In the genomic region with DNA sequence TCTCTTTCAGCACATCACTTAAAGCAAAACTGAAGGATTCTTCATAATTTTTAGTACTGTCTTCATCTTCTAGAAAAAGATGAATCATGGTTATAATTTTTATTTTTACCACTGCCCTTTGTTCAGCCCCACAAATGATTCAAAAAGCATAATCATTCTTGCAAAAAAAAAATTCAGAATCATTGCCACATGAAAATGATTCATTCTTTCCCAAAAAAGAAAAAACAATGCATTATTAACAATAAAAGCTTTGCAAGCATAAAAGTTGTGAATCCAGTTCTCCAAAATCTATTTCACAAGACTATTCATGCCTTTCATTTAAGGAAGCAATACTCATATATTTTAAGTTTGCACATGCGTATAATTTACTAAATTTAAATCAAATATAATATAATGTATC, we compare ENCODE assay signal across 24 cellular contexts.
DNase-seq lines count a peak whose midpoint lies in the region; ATAC-seq and TF ChIP-seq lines count a peak whose summit lies in the region.
"Had no signal": no experiment of that assay in that cellular context is flagged by ENCODE, and none has a peak within 500 bp of the region (broad histone marks: within the 10 kb centered on the region; RNA-seq: fewer than 3 reads in every experiment).

No MANE protein-coding gene starts in this region.

- DNase-seq in HCEC 1CT (peak; percentile 62), fibroblast of pulmonary artery (ENCODE audit: low read depth) (peak; percentile 77), GM20000 (ENCODE audit: low spot score) (no peak), NCI-H1417 (lab: John Stamatoyannopoulos, UW) (no peak)
- DNase-seq: activated CD4-positive, alpha-beta T cell treated with anti-CD3 and anti-CD28 coated beads, Interleukin-2, amount 10 ng/mL, durations not matched to agents 7 days and 5 days; activated CD8-positive, alpha-beta memory T cell treated with anti-CD3 and anti-CD28 coated beads, Interleukin-2, amount 10 ng/mL, durations not matched to agents 7 days and 5 days; DMS79; hypothalamus; IMR-90; islet precursor cell; MM.1S; NCI-H1436 treated with DMSO at 0.1 percent for 48 hours; NCI-H2171; NCI-H524 treated with DMSO at 0.1 percent for 48 hours; RPMI8226; small intestine had no signal

- peaks cover 16% of the 10 kb centered on the region for H3K4me1 ChIP-seq in skeletal muscle satellite cell (ENCODE audit: control insufficient read depth, insufficient read depth, low read length)

- peaks cover 0 to 2% (median under 1%) of the 10 kb centered on the region in 5 experiments for H3K9me3 Mint-ChIP-seq in brain
- H3K9me3 Mint-ChIP-seq: activated CD4-positive, alpha-beta T cell treated with anti-CD3 and anti-CD28 coated beads, Interleukin-2, amount 10 ng/mL, durations not matched to agents 7 days and 5 days; activated naive CD4-positive, alpha-beta T cell treated with anti-CD3 and anti-CD28 coated beads, Interleukin-2, amount 50 U/mL, for 72 hours; GM23338; stimulated activated memory B cell treated with anti-CD40 and anti-IgM and Interleukin-4, amounts not matched to agents 10 μg/mL and 1 μg/mL and 100 μg/mL, for 72 hours; T-helper 2 cell treated with Interferon-gamma antibody and Interleukin-4, amounts not matched to agents 5 μg/mL and 100 μg/mL, for 36 hours had no signal

- H3K9me3 ChIP-seq in skeletal muscle satellite cell (replicated peaks; ENCODE audit: low read length) = no peaks in the 10 kb centered on the region
- H3K9me3 ChIP-seq: thoracic aorta had no signal

- ATAC-seq in GM18870 (IDR thresholded peaks at IDR 0.05; ENCODE audit: unreplicated experiment) = no peak
- ATAC-seq: activated CD8-positive, alpha-beta memory T cell treated with anti-CD3 and anti-CD28 coated beads, Interleukin-2, amount 10 ng/mL, durations not matched to agents 7 days and 5 days; activated naive CD4-positive, alpha-beta T cell treated with anti-CD3 and anti-CD28 coated beads, Interleukin-2, amount 50 U/mL, for 72 hours; GM23338; stimulated activated memory B cell treated with anti-CD40 and anti-IgM and Interleukin-4, amounts not matched to agents 10 μg/mL and 1 μg/mL and 100 μg/mL, for 72 hours had no signal

- peak overlapping the region in 3 of 5 experiments; percentile 32 to 92 (median 62) for H3K27ac Mint-ChIP-seq in brain
- H3K27ac Mint-ChIP-seq: activated CD4-positive, alpha-beta T cell treated with anti-CD3 and anti-CD28 coated beads, Interleukin-2, amount 10 ng/mL, durations not matched to agents 7 days and 5 days; activated CD8-positive, alpha-beta memory T cell treated with anti-CD3 and anti-CD28 coated beads, Interleukin-2, amount 10 ng/mL, durations not matched to agents 7 days and 5 days; activated naive CD4-positive, alpha-beta T cell treated with anti-CD3 and anti-CD28 coated beads, Interleukin-2, amount 50 U/mL, for 72 hours; GM23338; stimulated activated memory B cell treated with anti-CD40 and anti-IgM and Interleukin-4, amounts not matched to agents 10 μg/mL and 1 μg/mL and 100 μg/mL, for 72 hours; T-helper 2 cell treated with Interferon-gamma antibody and Interleukin-4, amounts not matched to agents 5 μg/mL and 100 μg/mL, for 36 hours had no signal

- H3K4me3 Mint-ChIP-seq in brain = no peak overlapping the region
- H3K4me3 Mint-ChIP-seq: activated CD4-positive, alpha-beta T cell treated with anti-CD3 and anti-CD28 coated beads, Interleukin-2, amount 10 ng/mL, durations not matched to agents 7 days and 5 days; activated CD8-positive, alpha-beta memory T cell treated with anti-CD3 and anti-CD28 coated beads, Interleukin-2, amount 10 ng/mL, durations not matched to agents 7 days and 5 days; GM23338; stimulated activated memory B cell treated with anti-CD40 and anti-IgM and Interleukin-4, amounts not matched to agents 10 μg/mL and 1 μg/mL and 100 μg/mL, for 72 hours; T-helper 2 cell treated with Interferon-gamma antibody and Interleukin-4, amounts not matched to agents 5 μg/mL and 100 μg/mL, for 36 hours had no signal

- H3K27me3 Mint-ChIP-seq in brain = no peaks in the 10 kb centered on the region
- H3K27me3 Mint-ChIP-seq: stimulated activated memory B cell treated with anti-CD40 and anti-IgM and Interleukin-4, amounts not matched to agents 10 μg/mL and 1 μg/mL and 100 μg/mL, for 72 hours had no signal

- no peak overlapping the region for H3K4me3 ChIP-seq in fibroblast of pulmonary artery (replicated peaks; ENCODE audit: low read depth, low read length)
- H3K4me3 ChIP-seq in skeletal muscle satellite cell (ENCODE audit: low read length) = no peak overlapping the region
- H3K4me3 ChIP-seq: GM23338, thoracic aorta had no signal

- H3K36me3 Mint-ChIP-seq in brain = no peaks in the 10 kb centered on the region
- H3K36me3 Mint-ChIP-seq: activated CD8-positive, alpha-beta memory T cell treated with anti-CD3 and anti-CD28 coated beads, Interleukin-2, amount 10 ng/mL, durations not matched to agents 7 days and 5 days; activated naive CD4-positive, alpha-beta T cell treated with anti-CD3 and anti-CD28 coated beads, Interleukin-2, amount 50 U/mL, for 72 hours; stimulated activated memory B cell treated with anti-CD40 and anti-IgM and Interleukin-4, amounts not matched to agents 10 μg/mL and 1 μg/mL and 100 μg/mL, for 72 hours had no signal

- no peaks in the 10 kb centered on the region for H3K36me3 ChIP-seq in skeletal muscle satellite cell (ENCODE audit: insufficient read depth, low read length)
- H3K36me3 ChIP-seq: thoracic aorta had no signal

- H3K4me1 Mint-ChIP-seq in brain = peaks cover 34% of the 10 kb centered on the region
- H3K4me1 Mint-ChIP-seq: activated CD4-positive, alpha-beta T cell treated with anti-CD3 and anti-CD28 coated beads, Interleukin-2, amount 10 ng/mL, durations not matched to agents 7 days and 5 days; activated CD8-positive, alpha-beta memory T cell treated with anti-CD3 and anti-CD28 coated beads, Interleukin-2, amount 10 ng/mL, durations not matched to agents 7 days and 5 days; GM23338; stimulated activated memory B cell treated with anti-CD40 and anti-IgM and Interleukin-4, amounts not matched to agents 10 μg/mL and 1 μg/mL and 100 μg/mL, for 72 hours had no signal

- H3K27me3 ChIP-seq in skeletal muscle satellite cell (ENCODE audit: control insufficient read depth, insufficient read depth, low read length) = no peaks in the 10 kb centered on the region

- peak overlapping the region; percentile 14 for H3K4me2 ChIP-seq in skeletal muscle satellite cell (ENCODE audit: low read length)
- H3K4me2 ChIP-seq: GM23338 had no signal

- TF ChIP-seq CTCF in brain (conservative IDR thresholded peaks at IDR 0.05) (no peak), fibroblast of pulmonary artery (IDR thresholded peaks at IDR 0.05; ENCODE audit: low read length, missing control alignments) (no peak), GM20000 (IDR thresholded peaks at IDR 0.05; ENCODE audit: extremely low read depth, missing control alignments) (no peak)

- H3K9ac ChIP-seq in skeletal muscle satellite cell (ENCODE audit: low read depth, low read length) = peak overlapping the region; percentile 33

Comparison
In these comparisons a context has a peak if more than half of its experiments do, and no peak if none do; other contexts are left out.
1. DNase-seq: peak in HCEC 1CT (single experiment) and fibroblast of pulmonary artery (single experiment); none in GM20000 (single experiment) and NCI-H1417 (0 of 3).